Comparison of ENCODE assay signal across 8 cellular contexts in genomic region chr17:18858567-18859245, GRCh38. TPM values are rescaled to one million over a fixed set of nuclear protein-coding genes. Genes with fewer than 3 reads are reported as not detected.
A peak's percentile ranks its signal among the peaks of the same experiment; 100 is the strongest.
DNase-seq lines count a peak whose midpoint lies in the region; ATAC-seq and TF ChIP-seq lines count a peak whose summit lies in the region.

No MANE protein-coding gene starts in this region.

- POLR2A ChIA-PET in BJ (lab: Charles Lee) = interaction anchor here (0.6 kb wide), 1 partner anchor 24 kb away, joined by 7 read pairs; no protein-coding TSS in a partner anchor
- POLR2A ChIA-PET in naive thymus-derived CD8-positive, alpha-beta T cell (lab: Charles Lee) = interaction anchor here (0.6 to 2.2 kb wide), 7 partner anchors 8 to 166 kb away, joined by 3 to 7 read pairs (median 4); no protein-coding TSS in a partner anchor

- H4K20me1 ChIP-seq in KMS-11 (ENCODE audit: insufficient read depth) = no peaks in the 10 kb centered on the region

- H3K36me3 Mint-ChIP-seq in naive thymus-derived CD8-positive, alpha-beta T cell = no peaks in the 10 kb centered on the region

- peak overlapping the region; percentile 44 to 95 (median 85) for H3K27ac Mint-ChIP-seq in naive thymus-derived CD8-positive, alpha-beta T cell

- CTCF ChIA-PET in BJ (lab: Yijun Ruan, JAX) = interaction anchor here (1.3 kb wide), 1 partner anchor 102 kb away, joined by 6 read pairs; no protein-coding TSS in a partner anchor

- peak overlapping the region; percentile 76 to 94 (median 88) for H3K4me3 Mint-ChIP-seq in naive thymus-derived CD8-positive, alpha-beta T cell

- no peaks in the 10 kb centered on the region for H3K27me3 ChIP-seq in BJ (ENCODE audit: control insufficient read depth, insufficient read depth, low read length)
- H3K27me3 ChIP-seq in KMS-11 (ENCODE audit: insufficient read depth, low read depth) = no peaks in the 10 kb centered on the region

- H2AFZ ChIP-seq in KMS-11 (ENCODE audit: low read depth) = peak overlapping the region; percentile 64

- H3K4me2 ChIP-seq in KMS-11 = peak overlapping the region; percentile 80

- peak overlapping the region; percentile 55 for H3K27ac ChIP-seq in KMS-11
- peak overlapping the region; percentile 97 to 98 for H3K27ac ChIP-seq in coronary artery

- no peak for ATAC-seq in naive thymus-derived CD8-positive, alpha-beta T cell
- ATAC-seq in HG02884 (IDR thresholded peaks at IDR 0.05; ENCODE audit: unreplicated experiment) = no peak
- ATAC-seq in GM19397 (IDR thresholded peaks at IDR 0.05; ENCODE audit: unreplicated experiment) = no peak

- no peak for DNase-seq in BJ (ENCODE audit: low read depth)
- DNase-seq in coronary artery (ENCODE audit: low spot score) = no peak
- no peak for DNase-seq in naive thymus-derived CD8-positive, alpha-beta T cell
- DNase-seq in OCI-M2 (lab: John Stamatoyannopoulos, UW; ENCODE audit: unreplicated experiment) = no peak
- DNase-seq in ureter (ENCODE audit: low spot score) = no peak

- TF ChIP-seq CTCF in BJ (IDR thresholded peaks at IDR 0.05; ENCODE audit: insufficient read depth, low read depth, low read length) = no peak
- no peak for TF ChIP-seq CTCF in KMS-11 (conservative IDR thresholded peaks at IDR 0.05; ENCODE audit: low read depth, low read length)
- no peak for TF ChIP-seq CTCF in coronary artery (IDR thresholded peaks at IDR 0.05)

- H3K4me1 ChIP-seq in KMS-11 (ENCODE audit: low read depth, poor library complexity, severe bottlenecking) = peaks cover 29% of the 10 kb centered on the region

- peak overlapping the region; percentile 88 for H3K9ac ChIP-seq in KMS-11

- no peaks in the 10 kb centered on the region for H3K27me3 Mint-ChIP-seq in naive thymus-derived CD8-positive, alpha-beta T cell

- peak overlapping the region; percentile 72 for H3K4me3 ChIP-seq in BJ (ENCODE audit: low read depth, low read length)
- no peak overlapping the region for H3K4me3 ChIP-seq in KMS-11 (IDR thresholded peaks at IDR 0.05; ENCODE audit: insufficient read depth, low read depth, low read length)
- H3K4me3 ChIP-seq in coronary artery = peak overlapping the region; percentile 88

- H3K4me1 Mint-ChIP-seq in naive thymus-derived CD8-positive, alpha-beta T cell = peaks cover 29 to 68% (median 62%) of the 10 kb centered on the region in 4 donors

- no peaks in the 10 kb centered on the region for H3K9me3 Mint-ChIP-seq in naive thymus-derived CD8-positive, alpha-beta T cell

- H3K36me3 ChIP-seq in BJ (ENCODE audit: control insufficient read depth, insufficient read depth, low read length) = no peaks in the 10 kb centered on the region
- H3K36me3 ChIP-seq in KMS-11 (ENCODE audit: insufficient read depth) = no peaks in the 10 kb centered on the region

- peaks cover 24% of the 10 kb centered on the region; the same call in 1 of the 2 replicates for H3K79me2 ChIP-seq in KMS-11 (ENCODE audit: insufficient read depth, low read depth)

RNA-seq across cellular contexts. Expression of gene PRPSAP2, which starts 0.8 kb away (rescaled TPM):
- polyA plus RNA-seq in BJ (2011; rRNA removed) = 13.0 and 16.6 TPM in 2 replicates
- 11.3 and 11.9 TPM in 2 replicates for polyA minus RNA-seq in BJ (2011; rRNA and poly(A)+ RNA removed)
- 10 to 100 TPM; 52.2 to 53.1 TPM for total RNA-seq in naive thymus-derived CD8-positive, alpha-beta T cell
- polyA plus RNA-seq in naive thymus-derived CD8-positive, alpha-beta T cell = 10 to 100 TPM; 36.9 to 47.6 (median 46.9) TPM
- total RNA-seq in ureter = 40.7 TPM
